ENCODE assay signal across 16 cellular contexts in genomic region chr3:149333518-149333859, GRCh38. TPM values are rescaled to one million over a fixed set of nuclear protein-coding genes. Genes with fewer than 3 reads are reported as not detected.
DNase-seq lines count a peak whose midpoint lies in the region; ATAC-seq, FAIRE-seq and TF ChIP-seq lines count a peak whose summit lies in the region.
"Had no signal": no experiment of that assay in that cellular context is flagged by ENCODE, and none has a peak within 500 bp of the region (broad histone marks: within the 10 kb centered on the region; RNA-seq: fewer than 3 reads in every experiment).

A gene with protein sequence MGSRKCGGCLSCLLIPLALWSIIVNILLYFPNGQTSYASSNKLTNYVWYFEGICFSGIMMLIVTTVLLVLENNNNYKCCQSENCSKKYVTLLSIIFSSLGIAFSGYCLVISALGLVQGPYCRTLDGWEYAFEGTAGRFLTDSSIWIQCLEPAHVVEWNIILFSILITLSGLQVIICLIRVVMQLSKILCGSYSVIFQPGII (minus strand): TSS chr3:149333636. CDS start chr3:149333382, 254 bp downstream.

- POLR2A ChIA-PET in HCT116 (lab: Charles Lee): no interaction called here

- intact Hi-C loops in HCT116 (cut with micrococcal nuclease): no loop called here

- H3K27ac ChIP-seq in HCT116 (ENCODE audit: low read depth, low read length): no peak within 1 kb of the TSS
- H3K27ac ChIP-seq: neutrophil, SK-N-MC had no signal

- no peak within 1 kb of the TSS for H3K4me3 Mint-ChIP-seq in activated T-cell treated with anti-CD3 and anti-CD28 coated beads, Interleukin-2, amount 50 U/mL, for 72 hours
- H3K4me3 Mint-ChIP-seq: CD4-positive, CD25-positive, alpha-beta regulatory T cell; dendritic cell treated with granulocyte-macrophage colony-stimulating factor and Interleukin-4, amounts not matched to agents 40 ng/mL and 50 ng/mL, for 4 days had no signal

- no peaks in the 10 kb centered on the region for H4K20me1 ChIP-seq in HCT116 (ENCODE audit: insufficient read depth)

- H3K27me3 Mint-ChIP-seq in activated T-cell treated with anti-CD3 and anti-CD28 coated beads, Interleukin-2, amount 50 U/mL, for 72 hours (ENCODE audit: low read depth): peaks cover 7% of the 10 kb centered on the region
- H3K27me3 Mint-ChIP-seq: dendritic cell treated with granulocyte-macrophage colony-stimulating factor and Interleukin-4, amounts not matched to agents 40 ng/mL and 50 ng/mL, for 4 days had no signal

- TF ChIP-seq POLR2A in HCT116 (IDR thresholded peaks at IDR 0.05; ENCODE audit: borderline replicate concordance, extremely low read depth, insufficient read depth, insufficient read length): no peak

- peaks cover 0 to 42% of the 10 kb centered on the region in 2 experiments; a peak in 2 of 4 replicates for H3K4me1 ChIP-seq in HCT116 (ENCODE audit: control insufficient read depth in 1 of 2, insufficient read depth in 2 of 2, low read length in 2 of 2)

- TF ChIP-seq CTCF in HCT116 (IDR thresholded peaks at IDR 0.05 in 2 of 3, conservative IDR thresholded peaks at IDR 0.05 in 1 of 3; ENCODE audit: borderline replicate concordance in 1 of 3, insufficient read depth in 1 of 3, low read depth in 2 of 3, low read length in 2 of 3) (no peak), retinal pigment epithelial cell (conservative IDR thresholded peaks at IDR 0.05; ENCODE audit: low read depth, low read length) (no peak), D721Med (IDR thresholded peaks at IDR 0.05; ENCODE audit: insufficient read depth, missing control alignments) (no peak)

- H3K27ac Mint-ChIP-seq in activated T-cell treated with anti-CD3 and anti-CD28 coated beads, Interleukin-2, amount 50 U/mL, for 72 hours: no peak within 1 kb of the TSS
- H3K27ac Mint-ChIP-seq: CD4-positive, CD25-positive, alpha-beta regulatory T cell; dendritic cell treated with granulocyte-macrophage colony-stimulating factor and Interleukin-4, amounts not matched to agents 40 ng/mL and 50 ng/mL, for 4 days had no signal

- FAIRE-seq in D721Med (lab: Jason Lieb, UNC): no peak
- FAIRE-seq: GM19239 had no signal

- H3K4me1 Mint-ChIP-seq in activated T-cell treated with anti-CD3 and anti-CD28 coated beads, Interleukin-2, amount 50 U/mL, for 72 hours (ENCODE audit: low read depth): no peaks in the 10 kb centered on the region
- H3K4me1 Mint-ChIP-seq: CD4-positive, CD25-positive, alpha-beta regulatory T cell had no signal

- RAD21 ChIA-PET in HCT116 (lab: Charles Lee; ENCODE audit: low non-redundant PET in 1 of 2, low total read pairs in 2 of 2, uncharacterized antibody in 2 of 2, unreplicated experiment in 2 of 2): interaction anchor here (0.9 to 1.1 kb wide), 3 partner anchors 213 to 378 kb away, joined by 4 to 5 read pairs (median 5); no protein-coding TSS in a partner anchor

- H3K27me3 ChIP-seq in HCT116 (ENCODE audit: insufficient read depth, low read length): no peaks in the 10 kb centered on the region
- H3K27me3 ChIP-seq: neutrophil had no signal

- no peaks in the 10 kb centered on the region for H3K9me3 ChIP-seq in HCT116 (ENCODE audit: control insufficient read depth in 1 of 2, insufficient read depth in 1 of 2, low read depth in 1 of 2, low read length in 2 of 2)
- H3K9me3 ChIP-seq: neutrophil had no signal

- no TSS peak for BruUV-seq in HCT116 (replicated peaks; lab: Mats Ljungman, UMichigan)

- peak; percentile 49; the same call in 1 of the 2 replicates for ATAC-seq in HCT116
- no peak for ATAC-seq in GM18909 (IDR thresholded peaks at IDR 0.05; ENCODE audit: poor library complexity, unreplicated experiment)
- ATAC-seq in activated T-cell treated with anti-CD3 and anti-CD28 coated beads, Interleukin-2, amount 50 U/mL, for 72 hours (replicated peaks in 1 of 2): no peak

- no peaks in the 10 kb centered on the region for H3K9me2 ChIP-seq in HCT116 (ENCODE audit: insufficient read depth)

- H3K4me3 ChIP-seq in HCT116 (replicated peaks in 1 of 2; ENCODE audit: low read depth in 1 of 2, low read length in 2 of 2) (peak within 1 kb of the TSS in 1 of 2 experiments; percentile 14; a peak in 1 of 4 replicates), retinal pigment epithelial cell (ENCODE audit: low read length) (peak within 1 kb of the TSS; percentile 44)
- H3K4me3 ChIP-seq: SK-N-MC had no signal

- no peaks in the 10 kb centered on the region for H3K36me3 Mint-ChIP-seq in activated T-cell treated with anti-CD3 and anti-CD28 coated beads, Interleukin-2, amount 50 U/mL, for 72 hours (ENCODE audit: insufficient read depth in 2 of 2)
- H3K36me3 Mint-ChIP-seq: CD4-positive, CD25-positive, alpha-beta regulatory T cell had no signal

- CTCF ChIA-PET in HCT116 (lab: Charles Lee): interaction anchor here (0.9 to 2.5 kb wide), 8 partner anchors 9 to 378 kb away, joined by 3 to 16 read pairs (median 4); no protein-coding TSS in a partner anchor

- no peak for DNase-seq in HCT116 (ENCODE audit: low read depth, low spot score)
- peak; percentile 73 for DNase-seq in dermis blood vessel endothelial cell
- peak; percentile 27 for DNase-seq in iris pigment epithelial cell (ENCODE audit: low read depth)
- DNase-seq in retinal pigment epithelial cell (ENCODE audit: low read depth): peak; percentile 79
- no peak for DNase-seq in mucosa of gallbladder (ENCODE audit: low spot score)
- no peak for DNase-seq in D721Med (ENCODE audit: insufficient read length, low spot score)
- DNase-seq in activated T-cell treated with anti-CD3 and anti-CD28 coated beads, Interleukin-2, amount 50 U/mL, for 72 hours: no peak
- DNase-seq: activated CD4-positive, alpha-beta T cell treated with anti-CD3 and anti-CD28 coated beads, Interleukin-2, amount 50 U/mL, for 4 hours; activated naive CD4-positive, alpha-beta T cell treated with anti-CD3 and anti-CD28 coated beads, Interleukin-2, amount 50 U/mL, for 16 hours; CD4-positive, CD25-positive, alpha-beta regulatory T cell; NCI-H524 had no signal

- no peak for TF ChIP-seq RAD21 in HCT116 (IDR thresholded peaks at IDR 0.05; ENCODE audit: low read depth)

- peak within 1 kb of the TSS; percentile 52 for H3K4me2 ChIP-seq in HCT116 (ENCODE audit: low read length)

- peak within 1 kb of the TSS; percentile 70 for H2AFZ ChIP-seq in HCT116 (ENCODE audit: low read depth, low read length, poor library complexity, severe bottlenecking)

- H3K9me3 Mint-ChIP-seq in activated T-cell treated with anti-CD3 and anti-CD28 coated beads, Interleukin-2, amount 50 U/mL, for 72 hours: no peaks in the 10 kb centered on the region
- H3K9me3 Mint-ChIP-seq: dendritic cell treated with granulocyte-macrophage colony-stimulating factor and Interleukin-4, amounts not matched to agents 40 ng/mL and 50 ng/mL, for 4 days had no signal

- peak within 1 kb of the TSS; percentile 26 for H3K9ac ChIP-seq in HCT116 (ENCODE audit: low read length)

- no peaks in the 10 kb centered on the region for H3K36me3 ChIP-seq in HCT116 (ENCODE audit: control insufficient read depth in 1 of 2, insufficient read depth in 2 of 2, low read length in 2 of 2)
- H3K36me3 ChIP-seq: neutrophil had no signal

- H3K79me2 ChIP-seq in HCT116 (ENCODE audit: insufficient read depth, low read length): no peaks in the 10 kb centered on the region

TF ChIP-seq in HCT116, 20 proteins besides CTCF, POLR2A, EP300 and RAD21:
- TF ChIP-seq TCF7L2 (IDR thresholded peaks at IDR 0.05; ENCODE audit: borderline replicate concordance, extremely low read depth, insufficient read depth, insufficient read length) (no peak), SP1 (IDR thresholded peaks at IDR 0.05; ENCODE audit: low read depth) (no peak), CBX3 (IDR thresholded peaks at IDR 0.05; ENCODE audit: low read depth) (no peak), CEBPB (IDR thresholded peaks at IDR 0.05; ENCODE audit: low read depth) (no peak), EGR1 (IDR thresholded peaks at IDR 0.05; ENCODE audit: low read depth) (no peak), ZNF274 (IDR thresholded peaks at IDR 0.05; ENCODE audit: low read depth, low read length) (no peak), EZH2 (IDR thresholded peaks at IDR 0.05) (no peak), FOSL1 (IDR thresholded peaks at IDR 0.05; ENCODE audit: low read depth) (no peak), ZFX (IDR thresholded peaks at IDR 0.05) (no peak), ZBTB33 (IDR thresholded peaks at IDR 0.05; ENCODE audit: extremely low read depth, insufficient replicate concordance, low read length) (no peak), JUND (IDR thresholded peaks at IDR 0.05) (no peak), SRF (IDR thresholded peaks at IDR 0.05; ENCODE audit: low read depth) (no peak), YY1 (IDR thresholded peaks at IDR 0.05; ENCODE audit: extremely low read depth, insufficient replicate concordance, low read depth, low read length) (no peak), ELF1 (IDR thresholded peaks at IDR 0.05; ENCODE audit: borderline replicate concordance, low read depth) (no peak), EZH2phosphoT487 (IDR thresholded peaks at IDR 0.05; ENCODE audit: borderline replicate concordance) (no peak), SIN3A (IDR thresholded peaks at IDR 0.05; ENCODE audit: low read depth) (no peak)
- TF ChIP-seq, protein P1, sequence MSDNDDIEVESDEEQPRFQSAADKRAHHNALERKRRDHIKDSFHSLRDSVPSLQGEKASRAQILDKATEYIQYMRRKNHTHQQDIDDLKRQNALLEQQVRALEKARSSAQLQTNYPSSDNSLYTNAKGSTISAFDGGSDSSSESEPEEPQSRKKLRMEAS (IDR thresholded peaks at IDR 0.05): no peak

RNA-seq across cellular contexts. Expression of the gene that starts here (rescaled TPM):
- total RNA-seq in HCT116 (2021; ENCODE audit: unreplicated experiment): 0.34 TPM
- 0.77 and 1.2 TPM in 2 replicates for polyA plus RNA-seq in HCT116 (2012)
- 363 and 529 TPM in 2 replicates for total RNA-seq in dermis blood vessel endothelial cell
- total RNA-seq in mucosa of gallbladder: 7.7 TPM
- total RNA-seq in activated T-cell treated with anti-CD3 and anti-CD28 coated beads, Interleukin-2, amount 50 U/mL, for 72 hours: not detected
- total RNA-seq: CD4-positive, CD25-positive, alpha-beta regulatory T cell had no signal
- polyA plus RNA-seq: CD4-positive, CD25-positive, alpha-beta regulatory T cell had no signal

Comparison
In these comparisons a context has a peak if more than half of its experiments do, and no peak if none do; other contexts are left out.
1. RNA of the gene that starts here (total RNA-seq): 363 to 529 TPM in dermis blood vessel endothelial cell; 7.7 TPM in mucosa of gallbladder (single experiment), 0.34 TPM in HCT116 (single experiment) and not detected in activated T-cell treated with anti-CD3 and anti-CD28 coated beads, Interleukin-2, amount 50 U/mL, for 72 hours; every median in the first group is over 10 times any median in the second.
2. DNase-seq: peak in dermis blood vessel endothelial cell (single experiment), iris pigment epithelial cell (single experiment) and retinal pigment epithelial cell (single experiment); none in HCT116 (single experiment), mucosa of gallbladder (single experiment), D721Med (single experiment) and activated T-cell treated with anti-CD3 and anti-CD28 coated beads, Interleukin-2, amount 50 U/mL, for 72 hours (0 of 2).